33 cellular contexts compared by ENCODE assay signal in genomic region chr15:54456413-54456812, GRCh38.
"Had no signal": no experiment of that assay in that cellular context is flagged by ENCODE, and none has a peak within 500 bp of the region (broad histone marks: within the 10 kb centered on the region; RNA-seq: fewer than 3 reads in every experiment).

No MANE protein-coding gene starts in this region.

- H3K4me1 ChIP-seq: adrenal gland, ascending aorta, body of pancreas, breast epithelium had no signal

- H3K36me3 ChIP-seq: adrenal gland, ascending aorta, brain microvascular endothelial cell, breast epithelium, cardiac muscle cell had no signal

- DNase-seq: activated effector memory CD4-positive, alpha-beta T cell treated with anti-CD3 and anti-CD28 coated beads, Interleukin-2, amount 50 U/mL, for 16 hours; activated effector memory CD4-positive, alpha-beta T cell treated with Interleukin-2 at 50 U/mL for 16 hours; activated gamma-delta T cell; activated gamma-delta T cell treated with Interleukin-2 at 50 U/mL for 16 hours; activated naive CD4-positive, alpha-beta T cell; activated naive CD4-positive, alpha-beta T cell treated with anti-CD3 and anti-CD28 coated beads for 36 hours; activated naive CD4-positive, alpha-beta T cell treated with anti-CD3 and anti-CD28 coated beads, Interleukin-2, amount 10 ng/mL, durations not matched to agents 7 days and 5 days; activated naive CD4-positive, alpha-beta T cell treated with anti-CD3 and anti-CD28 coated beads, Interleukin-2, amount 50 U/mL, for 16 hours; activated naive CD4-positive, alpha-beta T cell treated with Interleukin-2 at 50 U/mL for 16 hours; activated naive CD8-positive, alpha-beta T cell treated with anti-CD3 and anti-CD28 coated beads for 36 hours; activated naive CD8-positive, alpha-beta T cell treated with anti-CD3 and anti-CD28 coated beads, Interleukin-2, amount 10 ng/mL, durations not matched to agents 7 days and 5 days; activated naive CD8-positive, alpha-beta T cell treated with anti-CD3 and anti-CD28 coated beads, Interleukin-2, amount 50 U/mL, for 24 hours; activated T-cell treated with anti-CD3 and anti-CD28 coated beads, Interleukin-2, amount 50 U/mL, for 24 hours; activated T-cell treated with anti-CD3 and anti-CD28 coated beads, Interleukin-2, amount 50 U/mL, for 4 hours; activated T-cell treated with anti-CD3 and anti-CD28 coated beads, Interleukin-2, amount 50 U/mL, for 48 hours; activated T-cell treated with anti-CD3 and anti-CD28 coated beads, Interleukin-2, amount 50 U/mL, for 72 hours; adrenal gland; amniotic stem cell; amygdala; anterior cingulate cortex; aorta; body of pancreas; brain microvascular endothelial cell; caudate nucleus; central memory CD4-positive, alpha-beta T cell; cerebellar nuclear complex had no signal

- H3K9me3 ChIP-seq: adrenal gland had no signal

- H3K4me3 ChIP-seq: adrenal gland, ascending aorta, body of pancreas, breast epithelium, cardiac muscle cell had no signal

- FAIRE-seq: astrocyte, bronchial epithelial cell had no signal

- H3K27ac ChIP-seq: adrenal gland, ascending aorta, body of pancreas, brain microvascular endothelial cell, breast epithelium, cardiac muscle cell had no signal

- ATAC-seq: activated naive CD4-positive, alpha-beta T cell treated with anti-CD3 and anti-CD28 coated beads, Interleukin-2, amount 50 U/mL, for 72 hours; activated naive CD8-positive, alpha-beta T cell treated with anti-CD3 and anti-CD28 coated beads, Interleukin-2, amount 50 U/mL, for 24 hours; activated T-cell treated with anti-CD3 and anti-CD28 coated beads, Interleukin-2, amount 50 U/mL, for 4 hours; activated T-cell treated with anti-CD3 and anti-CD28 coated beads, Interleukin-2, amount 50 U/mL, for 72 hours; activated T-helper 17 cell treated with anti-CD3 and anti-CD28 coated beads, Interleukin-2, amount 50 U/mL, for 72 hours; body of pancreas had no signal
